8 cellular contexts compared by ENCODE assay signal in the genomic region with DNA sequence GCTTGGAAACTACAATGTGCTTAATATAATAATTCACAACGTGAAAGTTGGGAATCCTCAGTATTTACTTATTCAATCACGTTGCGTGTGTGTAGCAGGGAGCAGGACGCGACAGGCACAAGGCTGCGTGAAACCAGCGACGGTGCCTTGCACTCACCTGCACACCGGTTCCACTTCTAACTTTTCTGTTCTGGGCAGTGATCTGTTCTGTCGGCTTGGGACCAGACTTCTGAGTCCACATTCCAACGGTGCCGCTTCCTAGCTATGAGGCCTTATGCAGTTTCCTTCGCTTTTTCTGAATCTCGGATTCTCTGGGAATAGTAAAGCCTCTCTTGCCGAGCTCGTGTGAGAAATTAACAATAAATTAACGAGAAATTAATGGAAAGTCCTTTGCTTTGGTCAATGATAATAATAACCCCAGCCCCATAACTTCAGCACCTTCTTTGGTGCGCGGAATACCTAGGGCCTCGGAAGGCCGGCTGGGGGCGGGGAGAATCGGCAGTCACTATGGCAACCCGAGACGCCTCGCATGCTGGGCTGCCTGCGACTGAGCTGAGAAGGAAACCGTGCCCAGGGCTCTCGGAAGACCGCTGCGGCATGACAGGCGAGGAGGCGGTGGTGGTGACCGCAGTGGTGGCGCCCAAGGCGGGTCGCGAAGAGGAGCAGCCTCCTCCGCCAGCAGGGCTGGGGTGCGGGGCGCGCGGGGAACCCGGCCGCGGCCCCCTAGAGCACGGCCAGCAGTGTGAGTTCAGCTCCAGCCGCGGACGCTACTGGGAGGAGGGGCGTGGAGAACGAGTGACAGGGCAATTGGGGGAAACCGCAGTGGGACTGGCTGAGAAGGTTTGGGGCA. TPM values are rescaled to one million over a fixed set of nuclear protein-coding genes. Genes with fewer than 3 reads are reported as not detected.
DNase-seq lines count a peak whose midpoint lies in the region; ATAC-seq and TF ChIP-seq lines count a peak whose summit lies in the region.

A gene with protein sequence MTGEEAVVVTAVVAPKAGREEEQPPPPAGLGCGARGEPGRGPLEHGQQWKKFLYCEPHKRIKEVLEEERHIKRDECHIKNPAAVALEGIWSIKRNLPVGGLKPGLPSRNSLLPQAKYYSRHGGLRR (plus strand): TSS at position 530 of the 850 bp plus-strand sequence. CDS start 68 bp downstream, at position 598.

- H3K9me2 ChIP-seq in Karpas-422 (replicated peaks; ENCODE audit: insufficient read depth, low read length): no peaks in the 10 kb centered on the region

- no peaks in the 10 kb centered on the region for H3K79me2 ChIP-seq in Karpas-422 (ENCODE audit: low read length)

- TF ChIP-seq CTCF in Caco-2 (IDR thresholded peaks at IDR 0.05; ENCODE audit: insufficient read depth in 1 of 2, low read depth in 1 of 2, low read length in 1 of 2, severe bottlenecking in 1 of 2, unreplicated experiment in 1 of 2) (no peak), choroid plexus epithelial cell (conservative IDR thresholded peaks at IDR 0.05; ENCODE audit: low read depth, low read length) (no peak)

- BruUV-seq in Caco-2 (replicated peaks; lab: Mats Ljungman, UMichigan): no TSS peak

- ATAC-seq in GM21528 (IDR thresholded peaks at IDR 0.05; ENCODE audit: low FRiP score, unreplicated experiment): peak; percentile 80
- peak; percentile 88 for ATAC-seq in activated CD4-positive, alpha-beta T cell treated with anti-CD3 and anti-CD28 coated beads for 36 hours

- peak within 1 kb of the TSS; percentile 87 for H3K4me3 Mint-ChIP-seq in Caco-2 (ENCODE audit: unreplicated experiment)
- peak within 1 kb of the TSS; percentile 66 for H3K4me3 Mint-ChIP-seq in activated CD4-positive, alpha-beta T cell treated with anti-CD3 and anti-CD28 coated beads for 36 hours

- H3K4me1 Mint-ChIP-seq in Caco-2 (ENCODE audit: low read depth, unreplicated experiment): no peaks in the 10 kb centered on the region
- peaks cover 9% of the 10 kb centered on the region for H3K4me1 Mint-ChIP-seq in activated CD4-positive, alpha-beta T cell treated with anti-CD3 and anti-CD28 coated beads for 36 hours

- H4K20me1 ChIP-seq in Karpas-422 (ENCODE audit: insufficient read depth, low read depth, low read length): no peaks in the 10 kb centered on the region

- POLR2A ChIA-PET in Caco-2 (lab: Charles Lee): no interaction called here
- POLR2A ChIA-PET in activated CD4-positive, alpha-beta T cell treated with anti-CD3 and anti-CD28 coated beads for 36 hours (lab: Charles Lee): interaction anchor here (0.7 kb wide), 1 partner anchor 450 kb away, joined by 3 read pairs; no protein-coding TSS in a partner anchor

- CTCF ChIA-PET in Caco-2 (lab: Charles Lee): interaction anchor here (0.6 to 1.4 kb wide), 4 partner anchors 9 to 495 kb away, joined by 3 to 9 read pairs (median 3); no protein-coding TSS in a partner anchor
- CTCF ChIA-PET in activated CD4-positive, alpha-beta T cell treated with anti-CD3 and anti-CD28 coated beads for 36 hours (lab: Charles Lee): interaction anchor here (0.8 to 1.5 kb wide), 6 partner anchors 8 to 92 kb away, joined by 3 to 4 read pairs (median 3); no protein-coding TSS in a partner anchor

- H3K27ac Mint-ChIP-seq in Caco-2 (ENCODE audit: unreplicated experiment): peak within 1 kb of the TSS; percentile 27
- no peak within 1 kb of the TSS for H3K27ac Mint-ChIP-seq in activated CD4-positive, alpha-beta T cell treated with anti-CD3 and anti-CD28 coated beads for 36 hours

- DNase-seq in Caco-2 (peak; percentile 83 to 86), Karpas-422 (no peak), choroid plexus epithelial cell (ENCODE audit: low read depth) (peak; percentile 48), left kidney (ENCODE audit: low read depth, low spot score) (peak; percentile 85), NCI-H226 (no peak)
- peak; percentile 73 for DNase-seq in activated CD4-positive, alpha-beta T cell treated with anti-CD3 and anti-CD28 coated beads for 36 hours
- DNase-seq in stimulated activated CD4-positive, alpha-beta T cell treated with anti-CD3 and anti-CD28 coated beads, Interleukin-15, amount 100 ng/mL, for 48 hours (ENCODE audit: low read depth in 2 of 2): peak; percentile 5 to 41

- H3K4me1 ChIP-seq in Caco-2 (no peaks in the 10 kb centered on the region), Karpas-422 (ENCODE audit: low read length) (peaks cover 17% of the 10 kb centered on the region)

- no peak within 1 kb of the TSS for H3K27ac ChIP-seq in Karpas-422 (ENCODE audit: low read length)

- no peaks in the 10 kb centered on the region for H3K27me3 ChIP-seq in Caco-2 (replicated peaks; ENCODE audit: control insufficient read depth, insufficient read depth, low read length)
- H3K27me3 ChIP-seq in Karpas-422 (ENCODE audit: low read length): peaks cover 4% of the 10 kb centered on the region; the same call in 1 of the 2 replicates

- H3K36me3 Mint-ChIP-seq in Caco-2 (ENCODE audit: insufficient read depth, unreplicated experiment): no peaks in the 10 kb centered on the region
- H3K36me3 Mint-ChIP-seq in activated CD4-positive, alpha-beta T cell treated with anti-CD3 and anti-CD28 coated beads for 36 hours (ENCODE audit: low read depth): no peaks in the 10 kb centered on the region

- peak within 1 kb of the TSS; percentile 66 for H2AFZ ChIP-seq in Karpas-422 (ENCODE audit: low read length)

- peaks cover 10% of the 10 kb centered on the region for H3K27me3 Mint-ChIP-seq in Caco-2 (ENCODE audit: insufficient read depth, unreplicated experiment)
- peaks cover 22% of the 10 kb centered on the region for H3K27me3 Mint-ChIP-seq in activated CD4-positive, alpha-beta T cell treated with anti-CD3 and anti-CD28 coated beads for 36 hours

- intact Hi-C loops in Caco-2 (cut with micrococcal nuclease; ENCODE audit: unreplicated experiment): loop anchor here (10.0 kb wide), 1 partner anchor 383 kb away; no protein-coding TSS in a partner anchor
- intact Hi-C loops in activated CD4-positive, alpha-beta T cell treated with anti-CD3 and anti-CD28 coated beads for 36 hours (cut with DNase I, micrococcal nuclease): loop anchor here in 1 of 2 experiments (2.0 kb wide), 1 partner anchor 31 kb away; a partner anchor contains a TSS

- H3K36me3 ChIP-seq in Caco-2 (ENCODE audit: control insufficient read depth, insufficient read depth, low read length) (no peaks in the 10 kb centered on the region), Karpas-422 (ENCODE audit: insufficient read depth, low read length) (no peaks in the 10 kb centered on the region)

- 0 out of 2 replicates have a peak within 1 kb of the TSS, but pooled peaks have one; percentile 3 for H3K9ac ChIP-seq in Karpas-422 (ENCODE audit: low read length)

- H3K9me3 ChIP-seq in Caco-2 (no peaks in the 10 kb centered on the region), Karpas-422 (ENCODE audit: low read length) (no peaks in the 10 kb centered on the region)

- H3K9me3 Mint-ChIP-seq in Caco-2 (ENCODE audit: unreplicated experiment): no peaks in the 10 kb centered on the region
- no peaks in the 10 kb centered on the region for H3K9me3 Mint-ChIP-seq in activated CD4-positive, alpha-beta T cell treated with anti-CD3 and anti-CD28 coated beads for 36 hours (ENCODE audit: low read depth)

- H3K4me3 ChIP-seq in Caco-2 (ENCODE audit: low read depth, low read length) (peak within 1 kb of the TSS; percentile 50), Karpas-422 (ENCODE audit: low read length) (peak within 1 kb of the TSS; percentile 16; the same call in 1 of the 2 replicates), choroid plexus epithelial cell (ENCODE audit: low read depth, low read length) (peak within 1 kb of the TSS; percentile 68)

- peak within 1 kb of the TSS; percentile 33 for H3K4me2 ChIP-seq in Karpas-422 (ENCODE audit: low read depth, low read length, poor library complexity, severe bottlenecking)

RNA-seq across cellular contexts. Expression of the gene that starts here (rescaled TPM):
- not detected in 2 replicates for total RNA-seq in Caco-2 (2022)
- not detected in 2 replicates for total RNA-seq in Karpas-422 (2014; rRNA removed; shearing (Covaris generic); ENCODE audit: low replicate concordance)
- total RNA-seq in activated CD4-positive, alpha-beta T cell treated with anti-CD3 and anti-CD28 coated beads for 36 hours: not detected

Comparison
In these comparisons a context has a peak if more than half of its experiments do, and no peak if none do; other contexts are left out.
1. Peak in DNase-seq and H3K4me3 ChIP-seq in Caco-2; RNA of the gene not detected or under 1 TPM.
2. Peak in DNase-seq and ATAC-seq in activated CD4-positive, alpha-beta T cell treated with anti-CD3 and anti-CD28 coated beads for 36 hours; RNA of the gene not detected or under 1 TPM.
3. DNase-seq: peak in choroid plexus epithelial cell (single experiment), left kidney (single experiment) and stimulated activated CD4-positive, alpha-beta T cell treated with anti-CD3 and anti-CD28 coated beads, Interleukin-15, amount 100 ng/mL, for 48 hours (2 of 2); none in Karpas-422 (single experiment) and NCI-H226 (single experiment).
4. H3K4me3 ChIP-seq: peak in every context shown above with its lines; median percentile 68 in choroid plexus epithelial cell; 50 in Caco-2; 16 in Karpas-422.